ENCODE assay signal across 10 cellular contexts in the genomic region with DNA sequence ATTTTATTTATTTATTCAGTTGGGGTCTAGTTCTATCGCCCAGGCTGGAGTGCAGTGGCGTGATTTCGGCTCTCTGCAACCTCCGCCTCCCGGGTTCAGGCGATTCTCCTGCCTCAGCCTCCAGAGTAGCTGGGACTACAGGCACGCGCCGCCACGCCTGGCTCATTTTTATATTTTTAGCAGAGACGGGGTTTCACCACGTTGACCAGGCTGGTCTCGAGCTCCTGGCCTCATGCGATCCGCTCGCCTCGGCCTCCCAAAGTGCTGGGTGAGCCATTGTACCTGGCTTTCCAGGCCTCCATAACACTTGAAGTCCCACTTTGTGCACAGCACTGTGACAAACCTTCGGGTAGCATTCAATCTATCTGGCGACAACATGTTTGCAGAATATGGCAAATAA. TPM values are rescaled to one million over a fixed set of nuclear protein-coding genes. Genes with fewer than 3 reads are reported as not detected.
A peak's percentile ranks its signal among the peaks of the same experiment; 100 is the strongest.
DNase-seq lines count a peak whose midpoint lies in the region; ATAC-seq, FAIRE-seq and TF ChIP-seq lines count a peak whose summit lies in the region.
"Had no signal": no experiment of that assay in that cellular context is flagged by ENCODE, and none has a peak within 500 bp of the region (broad histone marks: within the 10 kb centered on the region; RNA-seq: fewer than 3 reads in every experiment).

No MANE protein-coding gene starts in this region.

- H3K27me3 Mint-ChIP-seq in CD14-positive monocyte (ENCODE audit: low read depth in 3 of 3): no peaks in the 10 kb centered on the region
- no peaks in the 10 kb centered on the region for H3K27me3 Mint-ChIP-seq in natural killer cell (ENCODE audit: low read depth in 2 of 2)

- intact Hi-C loops in CD14-positive monocyte (cut with micrococcal nuclease) (loop anchor here (5.0 to 10.0 kb wide), 5 partner anchors 78 to 212 kb away; partner anchors contain the start of genes CDNF (in 2 of the 2), HSPA14 (in 2 of the 2), MSANTD7 (in 2 of the 2) and RPP38 (in 2 of the 2)), GM12878 (cut with micrococcal nuclease; ENCODE audit: unreplicated experiment) (loop anchor here (1.0 to 10.0 kb wide), 4 partner anchors 118 to 1630 kb away; partner anchors contain the start of genes CDNF, HSPA14 and MSANTD7), natural killer cell (cut with micrococcal nuclease) (loop anchor here (2.0 to 5.0 kb wide), 5 partner anchors 78 to 458 kb away; partner anchors contain the start of genes CDNF, HSPA14, MSANTD7 and NMT2)

- H3K27me3 ChIP-seq in KMS-11 (ENCODE audit: insufficient read depth, low read depth) (no peaks in the 10 kb centered on the region), GM12878 (replicated peaks in 1 of 2; ENCODE audit: control insufficient read depth in 2 of 2, insufficient read depth in 2 of 2, low read length in 1 of 2) (no peaks in the 10 kb centered on the region)

- no peaks in the 10 kb centered on the region for H3K9me3 Mint-ChIP-seq in CD14-positive monocyte
- no peaks in the 10 kb centered on the region for H3K9me3 Mint-ChIP-seq in natural killer cell

- H3K79me2 ChIP-seq in KMS-11 (ENCODE audit: insufficient read depth, low read depth) (peaks cover 38% of the 10 kb centered on the region), GM12878 (ENCODE audit: control insufficient read depth, insufficient read depth, low read length) (peaks cover 38% of the 10 kb centered on the region)

- H3K36me3 ChIP-seq in KMS-11 (ENCODE audit: insufficient read depth) (no peaks in the 10 kb centered on the region), GM12878 (ENCODE audit: control insufficient read depth in 2 of 2, insufficient read depth in 2 of 2, low read length in 1 of 2) (peaks cover 0 to 7% of the 10 kb centered on the region in 2 experiments; a peak in 2 of 4 replicates)

- peaks cover 49% of the 10 kb centered on the region for H3K4me1 ChIP-seq in KMS-11 (ENCODE audit: low read depth, poor library complexity, severe bottlenecking)
- peaks cover 18% of the 10 kb centered on the region for H3K4me1 ChIP-seq in GM12878 (ENCODE audit: control insufficient read depth, insufficient read depth, low read length)

- 96% methylated on average over 17 of the region's 19 CpGs for WGBS in GM12878 (ENCODE audit: insufficient coverage, insufficient replicate concordance, low lambda C conversion rate, missing lambda C conversion rate)

- no peak for TF ChIP-seq CTCF in CD14-positive monocyte (IDR thresholded peaks at IDR 0.05)
- TF ChIP-seq CTCF in KMS-11 (conservative IDR thresholded peaks at IDR 0.05; ENCODE audit: low read depth, low read length): no peak
- TF ChIP-seq CTCF in GM12878 (IDR thresholded peaks at IDR 0.05 in 2 of 3, conservative IDR thresholded peaks at IDR 0.05 in 1 of 3; ENCODE audit: control insufficient read depth in 2 of 3, extremely low read depth in 1 of 3, insufficient read depth in 1 of 3, low read depth in 3 of 3, low read length in 3 of 3): no peak
- TF ChIP-seq CTCF in natural killer cell (IDR thresholded peaks at IDR 0.05): no peak

- peaks cover 0 to 4% of the 10 kb centered on the region in 2 donors for H3K36me3 Mint-ChIP-seq in CD14-positive monocyte
- H3K36me3 Mint-ChIP-seq in natural killer cell: no peaks in the 10 kb centered on the region

- CTCF ChIA-PET in GM12878 (lab: Yijun Ruan, JAX): interaction anchor here (1.2 to 2.5 kb wide), 2 partner anchors 17 to 65 kb away, joined by 3 to 15 read pairs; no protein-coding TSS in a partner anchor

- H4K20me1 ChIP-seq in KMS-11 (ENCODE audit: insufficient read depth): no peaks in the 10 kb centered on the region
- H4K20me1 ChIP-seq in GM12878 (ENCODE audit: control insufficient read depth, insufficient read depth): no peaks in the 10 kb centered on the region

- H3K4me3 ChIP-seq in KMS-11 (IDR thresholded peaks at IDR 0.05; ENCODE audit: insufficient read depth, low read depth, low read length) (no peak overlapping the region), GM12878 (no peak overlapping the region)

- RAD21 ChIA-PET in GM12878 (lab: Charles Lee; ENCODE audit: unreplicated experiment): interaction anchor here (0.8 to 2.9 kb wide), 5 partner anchors 17 to 349 kb away, joined by 3 to 18 read pairs (median 3); partner anchors contain the start of genes CDNF, HSPA14 and MSANTD7

- H3K4me2 ChIP-seq in KMS-11 (peak overlapping the region; percentile 96), GM12878 (ENCODE audit: control insufficient read depth, insufficient read depth) (peak overlapping the region; percentile 90)

- ATAC-seq in GM12878: no peak
- ATAC-seq in natural killer cell: no peak

- SMC1A ChIA-PET in GM12878 (lab: Charles Lee; ENCODE audit: uncharacterized antibody, unreplicated experiment): interaction anchor here (0.6 to 1.2 kb wide), 4 partner anchors 13 to 86 kb away, joined by 3 to 6 read pairs (median 4); no protein-coding TSS in a partner anchor

- no peak for FAIRE-seq in GM12878 (lab: Jason Lieb, UNC)
- FAIRE-seq: frontal cortex had no signal

- BruUV-seq in GM12878 (replicated peaks; lab: Mats Ljungman, UMichigan): no TSS peak

- H2AFZ ChIP-seq in KMS-11 (ENCODE audit: low read depth) (no peak overlapping the region), GM12878 (ENCODE audit: control insufficient read depth, low read depth, low read length) (no peak overlapping the region)

- peak overlapping the region; percentile 91 for H3K27ac ChIP-seq in KMS-11
- H3K27ac ChIP-seq in GM12878 (ENCODE audit: control insufficient read depth, insufficient read depth): no peak overlapping the region; the same call in 1 of the 2 replicates

- in situ Hi-C loops in GM12878 (cut with MboI): no loop called here

- TF ChIP-seq POLR2A in GM12878 (IDR thresholded peaks at IDR 0.05; ENCODE audit: low read depth, low read length): no peak

- TF ChIP-seq RAD21 in GM12878 (IDR thresholded peaks at IDR 0.05; ENCODE audit: insufficient read depth, low read depth, low read length): no peak

- DNase-seq in CD14-positive monocyte (ENCODE audit: low spot score) (no peak), GM12878 (ENCODE audit: low read depth, low spot score) (no peak), natural killer cell (no peak), NOMO-1 (lab: John Stamatoyannopoulos, UW; ENCODE audit: unreplicated experiment in 2 of 2) (no peak), T1000 (lab: John Stamatoyannopoulos, UW) (no peak), MV-4-11 (lab: John Stamatoyannopoulos, UW) (no peak), inferior parietal cortex (ENCODE audit: extremely low spot score) (no peak)
- DNase-seq: activated effector memory CD4-positive, alpha-beta T cell treated with Interleukin-2 at 50 U/mL for 16 hours had no signal

- no peaks in the 10 kb centered on the region for H3K9me3 ChIP-seq in GM12878 (replicated peaks; ENCODE audit: control insufficient read depth, insufficient read depth, low read length)

- POLR2A ChIA-PET in GM12878 (lab: Charles Lee): interaction anchor here (1.4 to 5.0 kb wide), 3 partner anchors 74 to 117 kb away, joined by 3 to 17 read pairs (median 9); partner anchors contain the start of genes CDNF, HSPA14, MSANTD7 and SUV39H2

- TF ChIP-seq EP300 in GM12878 (IDR thresholded peaks at IDR 0.05; ENCODE audit: borderline replicate concordance in 1 of 2, control insufficient read depth in 1 of 2, low read depth in 2 of 2, low read length in 2 of 2): no peak

- H3K4me1 Mint-ChIP-seq in CD14-positive monocyte (peaks cover 40% of the 10 kb centered on the region), natural killer cell (peaks cover 50 to 51% of the 10 kb centered on the region in 2 donors)

- H3K4me3 Mint-ChIP-seq in CD14-positive monocyte (peak overlapping the region in 1 of 2 donors; percentile 86), natural killer cell (peak overlapping the region; percentile 97)

- H3K27ac Mint-ChIP-seq in CD14-positive monocyte (peak overlapping the region; percentile 63 to 97 (median 94)), natural killer cell (peak overlapping the region; percentile 94 to 95)

- peak overlapping the region; percentile 83; the same call in 1 of the 2 replicates for H3K9ac ChIP-seq in KMS-11
- H3K9ac ChIP-seq in GM12878 (ENCODE audit: control insufficient read depth, insufficient read depth, low read length): peak overlapping the region; percentile 95; the same call in 1 of the 2 replicates

RNA-seq across cellular contexts. Expression of gene DCLRE1C, which starts 1.0 kb away (rescaled TPM):
- polyA plus RNA-seq in CD14-positive monocyte (10 to 100 TPM in 1 of 2 donors, 1 to 10 TPM in 1; 8.9 to 17.6 TPM), GM12878 (2011; rRNA removed) (19.3 and 26.3 TPM in 2 replicates), GM12878 (2014; fragmentation: Illumina TruSeq; extraction: Trizol) (28.7 and 29.2 TPM in 2 replicates), GM12878 (2014; fragmentation: Nextera tagmentation; extraction: Ambion mirVana) (10 to 100 TPM; 15.7 to 26.2 TPM), GM12878 (2014; rRNA removed) (18.5 and 20.3 TPM in 2 replicates), GM12878 (2016; fragmentation: Nextera tagmentation; extraction: Ambion mirVana) (10 to 100 TPM; 35.7 to 43.4 TPM)
- 40.7 and 42.5 TPM in 2 replicates for total RNA-seq in GM12878 (2013; cell fraction: nucleolus; rRNA removed)
- total RNA-seq in GM12878 (2014; rRNA removed) (24.6 and 25.8 TPM in 2 replicates), GM12878 (2014; rRNA removed; fragmentation: Illumina TruSeq; extraction: Trizol) (29.5 and 32.1 TPM in 2 replicates), GM12878 (2021) (19.8 and 20.6 TPM in 2 replicates), natural killer cell (10 to 100 TPM; 21.7 to 31.3 (median 22.3) TPM)
- polyA plus RNA-seq in GM12878 (2011; ENCODE audit: low read depth): 10.0 TPM
- 11.7 and 14.1 TPM in 2 replicates for polyA plus RNA-seq in GM12878 (2011; cell fraction: cytosol; rRNA removed)
- 20.8 and 25.3 TPM in 2 replicates for polyA plus RNA-seq in GM12878 (2011; cell fraction: nucleus; rRNA removed)
- polyA plus RNA-seq in GM12878 (2012): 10.1 and 11.8 TPM in 2 replicates
- polyA minus RNA-seq in GM12878 (2011; rRNA and poly(A)+ RNA removed): 19.5 and 24.3 TPM in 2 replicates
- polyA minus RNA-seq in GM12878 (2011; cell fraction: cytosol; rRNA and poly(A)+ RNA removed): 6.4 and 10.0 TPM in 2 replicates
- 18.4 and 27.3 TPM in 2 replicates for polyA minus RNA-seq in GM12878 (2011; cell fraction: nucleus; rRNA and poly(A)+ RNA removed)

RNA-seq across cellular contexts. Expression of gene MEIG1, which starts 4.3 kb away (rescaled TPM):
- polyA plus RNA-seq in CD14-positive monocyte: under 1 TPM in 1 of 2 donors, not detected in 1; 0.47 TPM
- not detected in 2 replicates for total RNA-seq in GM12878 (2013; cell fraction: nucleolus; rRNA removed)
- total RNA-seq in GM12878 (2014; rRNA removed): not detected in 2 replicates
- total RNA-seq in GM12878 (2014; rRNA removed; fragmentation: Illumina TruSeq; extraction: Trizol): 0.67 TPM in 1 of 2 replicates, not detected in the other
- total RNA-seq in GM12878 (2021): not detected in 2 replicates
- polyA plus RNA-seq in GM12878 (2011; ENCODE audit: low read depth): not detected
- polyA plus RNA-seq in GM12878 (2011; rRNA removed): 0.22 and 0.62 TPM in 2 replicates
- not detected in 2 replicates for polyA plus RNA-seq in GM12878 (2011; cell fraction: cytosol; rRNA removed)
- not detected in 2 replicates for polyA plus RNA-seq in GM12878 (2011; cell fraction: nucleus; rRNA removed)
- not detected in 2 replicates for polyA plus RNA-seq in GM12878 (2012)
- 0.13 TPM in 1 of 2 replicates, not detected in the other for polyA plus RNA-seq in GM12878 (2014; fragmentation: Illumina TruSeq; extraction: Trizol)
- under 1 TPM; 0.79 to 0.80 TPM for polyA plus RNA-seq in GM12878 (2014; fragmentation: Nextera tagmentation; extraction: Ambion mirVana)
- 0.71 and 1.1 TPM in 2 replicates for polyA plus RNA-seq in GM12878 (2014; rRNA removed)
- 1 to 10 TPM; 1.8 to 1.9 TPM for polyA plus RNA-seq in GM12878 (2016; fragmentation: Nextera tagmentation; extraction: Ambion mirVana)
- polyA minus RNA-seq in GM12878 (2011; rRNA and poly(A)+ RNA removed): not detected in 2 replicates
- polyA minus RNA-seq in GM12878 (2011; cell fraction: cytosol; rRNA and poly(A)+ RNA removed): not detected in 2 replicates
- polyA minus RNA-seq in GM12878 (2011; cell fraction: nucleus; rRNA and poly(A)+ RNA removed): not detected in 2 replicates
- total RNA-seq in natural killer cell: not detected
- total RNA-seq: frontal cortex had no signal
